Comparison of ENCODE assay signal across 31 cellular contexts in genomic region chr2:39725401-39725800, GRCh38. TPM values are rescaled to one million over a fixed set of nuclear protein-coding genes. Genes with fewer than 3 reads are reported as not detected.
DNase-seq lines count a peak whose midpoint lies in the region; ATAC-seq and TF ChIP-seq lines count a peak whose summit lies in the region.
"Had no signal": no experiment of that assay in that cellular context is flagged by ENCODE, and none has a peak within 500 bp of the region (broad histone marks: within the 10 kb centered on the region; RNA-seq: fewer than 3 reads in every experiment).

No MANE protein-coding gene starts in this region.

- no peaks in the 10 kb centered on the region for H3K27me3 ChIP-seq in neural progenitor cell
- H3K27me3 ChIP-seq: gastrocnemius medialis, hepatocyte had no signal

- H3K4me3 Mint-ChIP-seq in chondrocyte (ENCODE audit: unreplicated experiment), result no peak overlapping the region
- no peak overlapping the region for H3K4me3 Mint-ChIP-seq in mesothelial cell of epicardium
- no peak overlapping the region for H3K4me3 Mint-ChIP-seq in neural progenitor cell
- H3K4me3 Mint-ChIP-seq: activated T-cell treated with anti-CD3 and anti-CD28 coated beads, Interleukin-2, amount 50 U/mL, for 4 hours; brain; memory B cell; WTC11 had no signal

- H3K36me3 Mint-ChIP-seq in chondrocyte (ENCODE audit: low read depth) (peaks cover 4% of the 10 kb centered on the region), mesothelial cell of epicardium (peaks cover 6% of the 10 kb centered on the region), neural progenitor cell (no peaks in the 10 kb centered on the region)
- H3K36me3 Mint-ChIP-seq: WTC11 had no signal

- no peaks in the 10 kb centered on the region for H3K79me2 ChIP-seq in neural progenitor cell (ENCODE audit: low read depth)
- H3K79me2 ChIP-seq: hepatocyte had no signal

- peak overlapping the region; percentile 46 for H3K27ac Mint-ChIP-seq in chondrocyte (ENCODE audit: unreplicated experiment)
- peak overlapping the region; percentile 85 for H3K27ac Mint-ChIP-seq in mesothelial cell of epicardium
- H3K27ac Mint-ChIP-seq in neural progenitor cell, result no peak overlapping the region
- H3K27ac Mint-ChIP-seq: memory B cell, WTC11 had no signal

- H3K9me3 Mint-ChIP-seq in chondrocyte (ENCODE audit: low read depth) (peaks cover 3% of the 10 kb centered on the region), mesothelial cell of epicardium (peaks cover 3% of the 10 kb centered on the region), neural progenitor cell (no peaks in the 10 kb centered on the region)
- H3K9me3 Mint-ChIP-seq: activated T-cell treated with anti-CD3 and anti-CD28 coated beads, Interleukin-2, amount 50 U/mL, for 4 hours had no signal

- DNase-seq in AG09309 (ENCODE audit: low read depth) (peak; percentile 94), M059J (ENCODE audit: low read depth) (peak; percentile 87), chondrocyte (ENCODE audit: low spot score) (no peak), mesothelial cell of epicardium (ENCODE audit: low spot score in 2 of 2, unreplicated experiment in 2 of 2) (no peak), neural progenitor cell (ENCODE audit: low spot score) (no peak), NCI-H510A treated with DMSO at 0.1 percent for 48 hours (lab: John Stamatoyannopoulos, UW) (no peak)
- no peak for DNase-seq in activated CD4-positive, alpha-beta T cell treated with anti-CD3 and anti-CD28 coated beads for 4 hours
- DNase-seq: 8988T; activated CD4-positive, alpha-beta T cell treated with anti-CD3 and anti-CD28 coated beads, Interleukin-2, amount 50 U/mL, for 1 hour; activated T-cell treated with anti-CD3 and anti-CD28 coated beads, Interleukin-2, amount 50 U/mL, for 4 hours; DMS153; effector CD4-positive, alpha-beta T cell; gastrocnemius medialis; GDM1; left colon; NCI-H1436; NCI-H524; NK-92 treated with Interleukin-12 subunit alpha and Interleukin-12 subunit beta, amount 100 ng/mL, for 24 hours; PC-9; SHP77; stimulated activated naive CD8-positive, alpha-beta T cell treated with anti-CD3 and anti-CD28 coated beads, Interleukin-15, Interleukin-2, amounts not matched to agents 100 U/mL and 50 U/mL, for 24 hours; SW 1271; T-helper 9 cell had no signal

- H3K4me3 ChIP-seq in AG09309 (ENCODE audit: control insufficient read depth, low read depth, low read length) (no peak overlapping the region), neural progenitor cell (no peak overlapping the region)
- H3K4me3 ChIP-seq: gastrocnemius medialis, HAP-1, hepatocyte, PC-9, thoracic aorta had no signal

- H3K9ac ChIP-seq in neural progenitor cell, result no peak overlapping the region
- H3K9ac ChIP-seq: KMS-11 had no signal

- H3K4me2 ChIP-seq in neural progenitor cell, result no peak overlapping the region
- H3K4me2 ChIP-seq: hepatocyte, KMS-11, PC-9 had no signal

- no peak overlapping the region for H2AFZ ChIP-seq in neural progenitor cell (replicated peaks)
- H2AFZ ChIP-seq: hepatocyte, PC-9 had no signal

- ATAC-seq in GM18861 (IDR thresholded peaks at IDR 0.05; ENCODE audit: unreplicated experiment), result no peak
- ATAC-seq: activated T-cell treated with anti-CD3 and anti-CD28 coated beads, Interleukin-2, amount 50 U/mL, for 4 hours; gastrocnemius medialis; left colon; stimulated activated naive CD8-positive, alpha-beta T cell treated with anti-CD3 and anti-CD28 coated beads, Interleukin-15, Interleukin-2, amounts not matched to agents 100 U/mL and 50 U/mL, for 24 hours; WTC11 had no signal

- H3K27me3 Mint-ChIP-seq in chondrocyte (ENCODE audit: low read depth) (no peaks in the 10 kb centered on the region), mesothelial cell of epicardium (ENCODE audit: low read depth) (no peaks in the 10 kb centered on the region), neural progenitor cell (ENCODE audit: insufficient read depth, low read depth) (no peaks in the 10 kb centered on the region)
- H3K27me3 Mint-ChIP-seq: brain had no signal

- no peak overlapping the region for H3K27ac ChIP-seq in neural progenitor cell
- H3K27ac ChIP-seq: gastrocnemius medialis, hepatocyte, KMS-11, PC-9 had no signal

- H3K36me3 ChIP-seq in neural progenitor cell, result no peaks in the 10 kb centered on the region
- H3K36me3 ChIP-seq: gastrocnemius medialis, HAP-1, thoracic aorta had no signal

- no peaks in the 10 kb centered on the region for H3K4me1 ChIP-seq in neural progenitor cell

- H3F3A ChIP-seq in neural progenitor cell (ENCODE audit: low read depth), result no peaks in the 10 kb centered on the region

- TF ChIP-seq CTCF in AG09309 (IDR thresholded peaks at IDR 0.05; ENCODE audit: control insufficient read depth, insufficient read depth, low read depth, low read length, missing control alignments) (no peak), chondrocyte (IDR thresholded peaks at IDR 0.05) (no peak), mesothelial cell of epicardium (IDR thresholded peaks at IDR 0.05; ENCODE audit: unreplicated experiment) (no peak), neural progenitor cell (IDR thresholded peaks at IDR 0.05) (no peak)

- peaks cover 1% of the 10 kb centered on the region for H4K20me1 ChIP-seq in neural progenitor cell (ENCODE audit: low read depth)

- no peaks in the 10 kb centered on the region for H3K9me3 ChIP-seq in neural progenitor cell (ENCODE audit: low read depth)
- H3K9me3 ChIP-seq: gastrocnemius medialis, HAP-1, thoracic aorta had no signal

- H3K4me1 Mint-ChIP-seq in chondrocyte (ENCODE audit: low read depth) (peaks cover 63% of the 10 kb centered on the region), mesothelial cell of epicardium (peaks cover 54% of the 10 kb centered on the region), neural progenitor cell (no peaks in the 10 kb centered on the region)

RNA-seq across cellular contexts. Expression of gene THUMPD2, which starts 53.7 kb away (rescaled TPM):
- 5.3 and 8.9 TPM in 2 replicates for total RNA-seq in M059J (2014; rRNA removed; shearing (Covaris generic))
- total RNA-seq in chondrocyte, result 7.7 to 13.1 TPM (median 8.2 TPM) in 3 replicates
- total RNA-seq in mesothelial cell of epicardium, result 13.8 to 17.7 TPM (median 17.3 TPM) in 3 replicates
- 12.4 and 21.8 TPM in 2 replicates for total RNA-seq in neural progenitor cell (ENCODE audit: low replicate concordance)

RNA-seq across cellular contexts. Expression of gene TMEM178A, which starts 59.7 kb away (rescaled TPM):
- total RNA-seq in M059J (2014; rRNA removed; shearing (Covaris generic)), result 0.79 and 3.9 TPM in 2 replicates
- total RNA-seq in chondrocyte (1.3 to 2.6 TPM (median 1.4 TPM) in 3 replicates), mesothelial cell of epicardium (11.9 to 14.9 TPM (median 13.1 TPM) in 3 replicates), neural progenitor cell (ENCODE audit: low replicate concordance) (11.8 and 19.2 TPM in 2 replicates)
- total RNA-seq: activated T-cell treated with anti-CD3 and anti-CD28 coated beads, Interleukin-2, amount 50 U/mL, for 4 hours had no signal

Comparison
In these comparisons a context has a peak if more than half of its experiments do, and no peak if none do; other contexts are left out.
1. DNase-seq: peak in AG09309 (single experiment) and M059J (single experiment); none in chondrocyte (single experiment), mesothelial cell of epicardium (0 of 2), activated CD4-positive, alpha-beta T cell treated with anti-CD3 and anti-CD28 coated beads for 4 hours (0 of 2), neural progenitor cell (single experiment) and NCI-H510A treated with DMSO at 0.1 percent for 48 hours (single experiment).